In the genomic region with DNA sequence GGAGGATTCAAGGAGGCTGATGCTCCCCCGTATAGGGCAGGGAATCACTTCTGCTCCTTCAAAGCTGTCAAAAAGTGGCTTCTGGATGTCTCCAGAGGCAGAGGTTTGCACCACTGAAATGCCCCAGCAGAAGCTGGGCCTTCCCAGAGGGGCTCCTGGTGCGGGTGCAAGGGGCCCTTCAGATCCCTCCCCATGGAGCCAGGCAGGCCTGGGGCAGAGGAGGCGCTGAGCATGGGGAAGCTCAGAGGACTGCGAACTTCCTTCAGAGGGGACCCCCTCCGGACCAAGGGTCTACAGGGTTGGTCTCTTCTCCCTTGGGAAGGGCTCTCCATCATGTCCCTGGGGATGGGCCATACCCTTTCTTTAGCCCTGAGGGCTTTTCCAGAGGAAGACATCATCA, we compare ENCODE assay signal across 29 cellular contexts.
"Had no signal": no experiment of that assay in that cellular context is flagged by ENCODE, and none has a peak within 500 bp of the region (broad histone marks: within the 10 kb centered on the region; RNA-seq: fewer than 3 reads in every experiment).

No MANE protein-coding gene starts in this region.

- H3K36me3 Mint-ChIP-seq: activated naive CD4-positive, alpha-beta T cell treated with anti-CD3 and anti-CD28 coated beads, Interleukin-2, amount 10 ng/mL, durations not matched to agents 7 days and 5 days; activated naive CD4-positive, alpha-beta T cell treated with anti-CD3 and anti-CD28 coated beads, Interleukin-2, amount 50 U/mL, for 72 hours; activated naive CD8-positive, alpha-beta T cell treated with anti-CD3 and anti-CD28 coated beads, Interleukin-2, amount 10 ng/mL, durations not matched to agents 7 days and 5 days; brain; WTC11 had no signal

- H3K9me3 Mint-ChIP-seq: activated CD4-positive, alpha-beta memory T cell treated with anti-CD3 and anti-CD28 coated beads, Interleukin-2, amount 10 ng/mL, durations not matched to agents 7 days and 5 days; activated CD4-positive, alpha-beta T cell treated with anti-CD3 and anti-CD28 coated beads, Interleukin-2, amount 10 ng/mL, durations not matched to agents 7 days and 5 days; activated naive CD4-positive, alpha-beta T cell treated with anti-CD3 and anti-CD28 coated beads, Interleukin-2, amount 10 ng/mL, durations not matched to agents 7 days and 5 days; activated naive CD4-positive, alpha-beta T cell treated with anti-CD3 and anti-CD28 coated beads, Interleukin-2, amount 50 U/mL, for 72 hours; activated naive CD8-positive, alpha-beta T cell treated with anti-CD3 and anti-CD28 coated beads, Interleukin-2, amount 10 ng/mL, durations not matched to agents 7 days and 5 days; activated T-cell treated with anti-CD3 and anti-CD28 coated beads, Interleukin-2, amount 50 U/mL, for 24 hours; activated T-cell treated with anti-CD3 and anti-CD28 coated beads, Interleukin-2, amount 50 U/mL, for 72 hours; central memory CD8-positive, alpha-beta T cell; dendritic cell treated with granulocyte-macrophage colony-stimulating factor and Interleukin-4, amounts not matched to agents 40 ng/mL and 50 ng/mL, for 4 days; endodermal cell; WTC11 had no signal

- H3K4me1 Mint-ChIP-seq: activated CD4-positive, alpha-beta memory T cell treated with anti-CD3 and anti-CD28 coated beads, Interleukin-2, amount 10 ng/mL, durations not matched to agents 7 days and 5 days; activated CD4-positive, alpha-beta T cell treated with anti-CD3 and anti-CD28 coated beads, Interleukin-2, amount 10 ng/mL, durations not matched to agents 7 days and 5 days; activated naive CD4-positive, alpha-beta T cell treated with anti-CD3 and anti-CD28 coated beads, Interleukin-2, amount 10 ng/mL, durations not matched to agents 7 days and 5 days; activated naive CD8-positive, alpha-beta T cell treated with anti-CD3 and anti-CD28 coated beads, Interleukin-2, amount 10 ng/mL, durations not matched to agents 7 days and 5 days; central memory CD8-positive, alpha-beta T cell had no signal

- H3K4me3 ChIP-seq: ascending aorta, breast epithelium, cardiac muscle cell, coronary artery, dorsolateral prefrontal cortex had no signal

- FAIRE-seq: frontal cortex had no signal

- H3K27ac Mint-ChIP-seq: activated CD4-positive, alpha-beta memory T cell treated with anti-CD3 and anti-CD28 coated beads, Interleukin-2, amount 10 ng/mL, durations not matched to agents 7 days and 5 days; activated CD4-positive, alpha-beta T cell treated with anti-CD3 and anti-CD28 coated beads, Interleukin-2, amount 10 ng/mL, durations not matched to agents 7 days and 5 days; activated naive CD4-positive, alpha-beta T cell treated with anti-CD3 and anti-CD28 coated beads, Interleukin-2, amount 10 ng/mL, durations not matched to agents 7 days and 5 days; activated naive CD4-positive, alpha-beta T cell treated with anti-CD3 and anti-CD28 coated beads, Interleukin-2, amount 50 U/mL, for 72 hours; activated naive CD8-positive, alpha-beta T cell treated with anti-CD3 and anti-CD28 coated beads, Interleukin-2, amount 10 ng/mL, durations not matched to agents 7 days and 5 days; activated T-cell treated with anti-CD3 and anti-CD28 coated beads, Interleukin-2, amount 50 U/mL, for 24 hours; activated T-cell treated with anti-CD3 and anti-CD28 coated beads, Interleukin-2, amount 50 U/mL, for 72 hours; dendritic cell treated with granulocyte-macrophage colony-stimulating factor and Interleukin-4, amounts not matched to agents 40 ng/mL and 50 ng/mL, for 4 days; endodermal cell; WTC11 had no signal

- ATAC-seq: activated naive CD4-positive, alpha-beta T cell treated with anti-CD3 and anti-CD28 coated beads, Interleukin-2, amount 50 U/mL, for 72 hours; activated T-cell treated with anti-CD3 and anti-CD28 coated beads, Interleukin-2, amount 50 U/mL, for 72 hours; esophagus mucosa; WTC11 had no signal

- H3K4me3 Mint-ChIP-seq: activated CD4-positive, alpha-beta memory T cell treated with anti-CD3 and anti-CD28 coated beads, Interleukin-2, amount 10 ng/mL, durations not matched to agents 7 days and 5 days; activated CD4-positive, alpha-beta T cell treated with anti-CD3 and anti-CD28 coated beads, Interleukin-2, amount 10 ng/mL, durations not matched to agents 7 days and 5 days; activated naive CD4-positive, alpha-beta T cell treated with anti-CD3 and anti-CD28 coated beads, Interleukin-2, amount 10 ng/mL, durations not matched to agents 7 days and 5 days; activated naive CD8-positive, alpha-beta T cell treated with anti-CD3 and anti-CD28 coated beads, Interleukin-2, amount 10 ng/mL, durations not matched to agents 7 days and 5 days; activated T-cell treated with anti-CD3 and anti-CD28 coated beads, Interleukin-2, amount 50 U/mL, for 24 hours; activated T-cell treated with anti-CD3 and anti-CD28 coated beads, Interleukin-2, amount 50 U/mL, for 72 hours; brain; central memory CD8-positive, alpha-beta T cell; dendritic cell treated with granulocyte-macrophage colony-stimulating factor and Interleukin-4, amounts not matched to agents 40 ng/mL and 50 ng/mL, for 4 days; endodermal cell; WTC11 had no signal

- DNase-seq: activated CD4-positive, alpha-beta memory T cell treated with anti-CD3 and anti-CD28 coated beads, Interleukin-2, amount 10 ng/mL, durations not matched to agents 7 days and 5 days; activated CD4-positive, alpha-beta T cell treated with anti-CD3 and anti-CD28 coated beads for 1 hour; activated CD4-positive, alpha-beta T cell treated with anti-CD3 and anti-CD28 coated beads for 4 hours; activated CD4-positive, alpha-beta T cell treated with anti-CD3 and anti-CD28 coated beads, Interleukin-2, amount 10 ng/mL, durations not matched to agents 7 days and 5 days; activated CD4-positive, alpha-beta T cell treated with anti-CD3 and anti-CD28 coated beads, Interleukin-2, amount 50 U/mL, for 4 hours; activated CD8-positive, alpha-beta memory T cell treated with anti-CD3 and anti-CD28 coated beads, Interleukin-2, amount 50 U/mL, for 48 hours; activated gamma-delta T cell; activated naive CD4-positive, alpha-beta T cell; activated naive CD4-positive, alpha-beta T cell treated with anti-CD3 and anti-CD28 coated beads, Interleukin-2, amount 10 ng/mL, durations not matched to agents 7 days and 5 days; activated naive CD8-positive, alpha-beta T cell treated with anti-CD3 and anti-CD28 coated beads, Interleukin-2, amount 10 ng/mL, durations not matched to agents 7 days and 5 days; activated T-cell treated with anti-CD3 and anti-CD28 coated beads for 4 hours; activated T-cell treated with anti-CD3 and anti-CD28 coated beads, Interleukin-2, amount 50 U/mL, for 24 hours; activated T-cell treated with anti-CD3 and anti-CD28 coated beads, Interleukin-2, amount 50 U/mL, for 72 hours; dorsolateral prefrontal cortex; effector memory CD4-positive, alpha-beta T cell; endodermal cell; foreskin fibroblast; T-helper 2 cell had no signal

- H3K27me3 Mint-ChIP-seq: activated CD4-positive, alpha-beta memory T cell treated with anti-CD3 and anti-CD28 coated beads, Interleukin-2, amount 10 ng/mL, durations not matched to agents 7 days and 5 days; activated CD4-positive, alpha-beta T cell treated with anti-CD3 and anti-CD28 coated beads, Interleukin-2, amount 10 ng/mL, durations not matched to agents 7 days and 5 days; activated naive CD4-positive, alpha-beta T cell treated with anti-CD3 and anti-CD28 coated beads, Interleukin-2, amount 10 ng/mL, durations not matched to agents 7 days and 5 days; activated naive CD8-positive, alpha-beta T cell treated with anti-CD3 and anti-CD28 coated beads, Interleukin-2, amount 10 ng/mL, durations not matched to agents 7 days and 5 days; activated T-cell treated with anti-CD3 and anti-CD28 coated beads, Interleukin-2, amount 50 U/mL, for 24 hours; dendritic cell treated with granulocyte-macrophage colony-stimulating factor and Interleukin-4, amounts not matched to agents 40 ng/mL and 50 ng/mL, for 4 days had no signal

- H3K9me3 ChIP-seq: ascending aorta, breast epithelium had no signal

- H3K36me3 ChIP-seq: ascending aorta, breast epithelium, cardiac muscle cell had no signal

- H3K27me3 ChIP-seq: ascending aorta, breast epithelium, cardiac muscle cell had no signal

- H3K4me1 ChIP-seq: breast epithelium had no signal

- H3K27ac ChIP-seq: breast epithelium, cardiac muscle cell, coronary artery, dorsolateral prefrontal cortex had no signal
